Comparison of ENCODE assay signal across 8 cellular contexts in the genomic region with DNA sequence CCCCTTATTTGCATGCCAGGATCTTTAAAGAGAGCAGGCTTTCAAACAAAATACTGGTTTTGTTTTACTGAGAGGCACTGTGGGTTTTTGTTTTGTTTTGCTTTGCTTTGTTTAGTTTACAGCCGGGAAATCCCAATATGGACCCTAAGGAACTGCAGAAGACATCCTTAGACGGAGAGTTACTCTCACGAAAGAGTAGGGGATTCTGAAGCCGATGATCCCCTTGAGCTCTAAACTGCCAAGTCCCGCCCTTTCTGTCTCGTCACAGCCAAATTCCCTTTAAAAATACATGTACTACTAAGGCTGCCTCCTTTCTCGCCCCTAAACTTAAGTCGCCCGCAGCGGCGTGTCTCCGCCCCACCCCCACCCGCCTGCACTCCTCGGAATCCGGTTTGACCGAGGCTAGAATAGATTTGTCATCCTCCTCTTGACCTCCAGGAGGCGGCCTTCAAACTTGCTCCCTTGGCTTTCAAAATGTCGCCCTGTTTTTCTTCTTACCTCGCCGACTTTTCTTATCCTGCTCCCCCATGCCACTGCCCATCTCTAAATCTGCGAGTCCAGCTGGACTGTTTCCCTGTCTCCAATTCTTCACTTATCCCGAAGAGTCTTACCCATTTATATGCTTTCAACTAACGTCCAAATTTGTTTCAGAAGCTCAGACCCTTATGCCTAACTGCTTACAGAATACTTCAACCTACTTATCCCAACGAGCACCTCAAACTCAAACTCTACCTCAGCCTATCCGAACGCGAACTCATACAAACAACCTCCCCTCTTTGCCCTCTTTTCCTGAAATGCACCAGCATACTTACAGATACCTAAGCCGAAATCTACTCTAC. TPM values are rescaled to one million over a fixed set of nuclear protein-coding genes. Genes with fewer than 3 reads are reported as not detected.
DNase-seq lines count a peak whose midpoint lies in the region; ATAC-seq lines count a peak whose summit lies in the region.

No MANE protein-coding gene starts in this region.

- peak; percentile 21 for ATAC-seq in HG02642 (IDR thresholded peaks at IDR 0.05; ENCODE audit: poor library complexity, unreplicated experiment)

- DNase-seq in GM04504 (ENCODE audit: low read depth) (peak; percentile 69), NCI-H1436 (lab: John Stamatoyannopoulos, UW) (peak; percentile 73), T follicular helper cell (ENCODE audit: low read depth) (peak; percentile 52), amniotic stem cell (lab: John Stamatoyannopoulos, UW) (peak; percentile 81), hepatic stellate cell (ENCODE audit: low spot score) (peak; percentile 67), renal cortical epithelial cell (ENCODE audit: low read depth) (peak; percentile 81), superior temporal gyrus (ENCODE audit: extremely low spot score) (no peak)

RNA-seq across cellular contexts. Expression of a gene that starts 11.0 kb away (rescaled TPM):
- 9.7 and 11.0 TPM in 2 replicates for total RNA-seq in renal cortical epithelial cell

RNA-seq across cellular contexts. Expression of a gene that starts 29.3 kb away (rescaled TPM):
- total RNA-seq in renal cortical epithelial cell: 1.6 and 1.7 TPM in 2 replicates

RNA-seq across cellular contexts. Expression of a gene that starts 39.2 kb away (rescaled TPM):
- total RNA-seq in renal cortical epithelial cell: 10.2 and 20.0 TPM in 2 replicates

RNA-seq across cellular contexts. Expression of a gene that starts 48.3 kb away (rescaled TPM):
- total RNA-seq in renal cortical epithelial cell: 5.6 and 7.3 TPM in 2 replicates
